9 cellular contexts compared by ENCODE assay signal in the genomic region with DNA sequence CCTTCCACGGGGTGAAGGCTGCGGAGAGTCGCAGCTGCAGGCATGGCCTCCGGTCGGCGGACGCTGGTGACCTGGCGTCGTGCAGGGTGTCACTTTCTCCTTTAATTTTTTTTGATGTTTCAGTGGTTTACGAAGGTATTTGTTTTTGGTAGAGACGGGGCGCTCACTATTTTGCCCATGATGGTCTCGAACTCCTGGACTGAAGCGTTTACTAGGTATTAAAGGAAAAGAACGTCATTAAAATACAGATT. TPM values are rescaled to one million over a fixed set of nuclear protein-coding genes. Genes with fewer than 3 reads are reported as not detected.
A peak's percentile ranks its signal among the peaks of the same experiment; 100 is the strongest.
DNase-seq lines count a peak whose midpoint lies in the region; ATAC-seq lines count a peak whose summit lies in the region.
"Had no signal": no experiment of that assay in that cellular context is flagged by ENCODE, and none has a peak within 500 bp of the region (broad histone marks: within the 10 kb centered on the region; RNA-seq: fewer than 3 reads in every experiment).

No MANE protein-coding gene starts in this region.

- peaks cover 2% of the 10 kb centered on the region for H3K27me3 Mint-ChIP-seq in stimulated activated naive CD8-positive, alpha-beta T cell treated with anti-CD3 and anti-CD28 coated beads, Interleukin-15, amount 100 ng/mL, for 72 hours

- H3K4me1 Mint-ChIP-seq in stimulated activated naive CD8-positive, alpha-beta T cell treated with anti-CD3 and anti-CD28 coated beads, Interleukin-15, amount 100 ng/mL, for 72 hours, result peaks cover 37% of the 10 kb centered on the region

- H3K27ac Mint-ChIP-seq in stimulated activated naive CD8-positive, alpha-beta T cell treated with anti-CD3 and anti-CD28 coated beads, Interleukin-15, amount 100 ng/mL, for 72 hours, result peak overlapping the region; percentile 75 to 99

- ATAC-seq in left cardiac atrium (no peak), GM18870 (IDR thresholded peaks at IDR 0.05; ENCODE audit: unreplicated experiment) (no peak)
- no peak for ATAC-seq in stimulated activated naive CD8-positive, alpha-beta T cell treated with anti-CD3 and anti-CD28 coated beads, Interleukin-15, amount 100 ng/mL, for 72 hours

- H3K4me3 Mint-ChIP-seq in stimulated activated naive CD8-positive, alpha-beta T cell treated with anti-CD3 and anti-CD28 coated beads, Interleukin-15, amount 100 ng/mL, for 72 hours, result peak overlapping the region; percentile 82 to 90

- intact Hi-C loops in left cardiac atrium (cut with DNase I), result no loop called here

- peaks cover 0 to 18% of the 10 kb centered on the region in 2 donors for H3K9me3 Mint-ChIP-seq in stimulated activated naive CD8-positive, alpha-beta T cell treated with anti-CD3 and anti-CD28 coated beads, Interleukin-15, amount 100 ng/mL, for 72 hours

- DNase-seq in SIG-M5 treated with dmso at 0.1 percent for 504 hours (lab: John Stamatoyannopoulos, UW; ENCODE audit: unreplicated experiment) (peak; percentile 73), SIG-M5 (lab: John Stamatoyannopoulos, UW) (no peak), left cardiac atrium (peak; percentile 30), Ammon's horn (ENCODE audit: low spot score) (no peak), epidermal melanocyte (ENCODE audit: insufficient read length, low spot score) (no peak)
- peak; percentile 21 for DNase-seq in activated CD4-positive, alpha-beta T cell treated with anti-CD3 and anti-CD28 coated beads, Interleukin-2, amount 50 U/mL, for 1 hour
- DNase-seq in stimulated activated naive CD8-positive, alpha-beta T cell treated with anti-CD3 and anti-CD28 coated beads, Interleukin-15, amount 100 ng/mL, for 72 hours, result peak in 1 of 2 donors; percentile 51

RNA-seq across cellular contexts. Expression of a gene that starts 17.1 kb away (rescaled TPM):
- 1 to 10 TPM; 6.5 to 6.7 TPM for total RNA-seq in left cardiac atrium

RNA-seq across cellular contexts. Expression of a gene that starts 36.1 kb away (rescaled TPM):
- not detected for total RNA-seq in left cardiac atrium
- total RNA-seq: lung microvascular endothelial cell had no signal

RNA-seq across cellular contexts. Expression of a gene that starts 39.6 kb away (rescaled TPM):
- total RNA-seq in left cardiac atrium, result 1 to 10 TPM; 7.0 to 7.2 TPM

RNA-seq across cellular contexts. Expression of a gene that starts 52.9 kb away (rescaled TPM):
- not detected for total RNA-seq in left cardiac atrium
- total RNA-seq: lung microvascular endothelial cell had no signal

Comparison
In these comparisons a context has a peak if more than half of its experiments do, and no peak if none do; other contexts are left out.
1. DNase-seq: peak in SIG-M5 treated with dmso at 0.1 percent for 504 hours (single experiment), activated CD4-positive, alpha-beta T cell treated with anti-CD3 and anti-CD28 coated beads, Interleukin-2, amount 50 U/mL, for 1 hour (single experiment) and left cardiac atrium (single experiment); none in SIG-M5 (single experiment), Ammon's horn (single experiment) and epidermal melanocyte (single experiment).